ENCODE assay signal across 1 cellular context in the genomic region with DNA sequence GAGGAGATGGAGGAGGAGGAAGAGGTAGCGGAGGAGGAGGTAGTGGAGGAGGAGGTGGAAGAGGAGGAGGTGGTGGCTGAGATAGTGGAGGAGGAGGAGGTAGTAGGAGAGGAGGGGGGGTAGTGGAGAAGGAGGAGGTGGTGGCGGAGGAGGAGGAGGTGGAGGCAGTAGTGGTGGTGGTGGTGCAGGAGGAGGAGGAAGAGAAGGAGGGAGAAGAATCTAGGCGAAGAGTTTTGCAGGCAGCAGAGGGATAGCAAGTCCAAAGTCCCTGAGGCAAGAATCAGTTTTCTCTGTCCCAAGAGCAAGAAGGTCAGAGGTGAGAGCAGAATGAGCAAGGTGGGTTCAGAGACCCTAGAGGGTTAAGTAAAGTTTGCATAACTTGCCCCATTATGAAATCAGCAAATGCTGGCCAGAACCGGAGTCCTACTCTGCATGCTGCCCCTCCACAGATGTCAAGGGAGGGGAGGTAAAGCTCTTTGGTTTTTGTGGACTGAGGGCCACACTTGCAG.
TF ChIP-seq lines count a peak whose summit lies in the region.

No MANE protein-coding gene starts in this region.

TF ChIP-seq in K562, 482 proteins besides CTCF, POLR2A, EP300 and RAD21 (continued from another document):
- TF ChIP-seq, protein P1, sequence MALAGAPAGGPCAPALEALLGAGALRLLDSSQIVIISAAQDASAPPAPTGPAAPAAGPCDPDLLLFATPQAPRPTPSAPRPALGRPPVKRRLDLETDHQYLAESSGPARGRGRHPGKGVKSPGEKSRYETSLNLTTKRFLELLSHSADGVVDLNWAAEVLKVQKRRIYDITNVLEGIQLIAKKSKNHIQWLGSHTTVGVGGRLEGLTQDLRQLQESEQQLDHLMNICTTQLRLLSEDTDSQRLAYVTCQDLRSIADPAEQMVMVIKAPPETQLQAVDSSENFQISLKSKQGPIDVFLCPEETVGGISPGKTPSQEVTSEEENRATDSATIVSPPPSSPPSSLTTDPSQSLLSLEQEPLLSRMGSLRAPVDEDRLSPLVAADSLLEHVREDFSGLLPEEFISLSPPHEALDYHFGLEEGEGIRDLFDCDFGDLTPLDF (CRISPR knock-in tag; IDR thresholded peaks at IDR 0.05): no peak
- TF ChIP-seq ZNF217 (CRISPR knock-in tag; IDR thresholded peaks at IDR 0.05) (no peak), NR2C2 (CRISPR knock-in tag; IDR thresholded peaks at IDR 0.05) (no peak), NR2C2 (tag; IDR thresholded peaks at IDR 0.05) (peak; percentile 31; the same call in 1 of the 2 replicates), DMBX1 (CRISPR knock-in tag; IDR thresholded peaks at IDR 0.05; ENCODE audit: borderline replicate concordance) (no peak), NCOA4 (IDR thresholded peaks at IDR 0.05; ENCODE audit: partially characterized antibody) (peak; percentile 37), BRD9 (IDR thresholded peaks at IDR 0.05; ENCODE audit: low read depth, partially characterized antibody) (no peak), ZNF830 (CRISPR knock-in tag; IDR thresholded peaks at IDR 0.05) (no peak), KDM1A (IDR thresholded peaks at IDR 0.05) (peak in 1 of 2 experiments; percentile 63; a peak in 2 of 4 replicates), RBM17 (IDR thresholded peaks at IDR 0.05; ENCODE audit: borderline replicate concordance, low read depth, low read length) (no peak), ZEB2 (IDR thresholded peaks at IDR 0.05) (0 out of 2 replicates have a peak, but pooled peaks have one; percentile 10), RAD51 (IDR thresholded peaks at IDR 0.05; ENCODE audit: borderline replicate concordance, low read depth) (no peak), SNIP1 (IDR thresholded peaks at IDR 0.05; ENCODE audit: low read depth) (no peak), SRSF9 (IDR thresholded peaks at IDR 0.05; ENCODE audit: borderline replicate concordance, low read depth, low read length) (no peak), ELF1 (tag; IDR thresholded peaks at IDR 0.05) (peak; percentile 54), ZKSCAN3 (CRISPR knock-in tag; IDR thresholded peaks at IDR 0.05) (no peak), NFIC (IDR thresholded peaks at IDR 0.05) (0 out of 2 replicates have a peak, but pooled peaks have one; percentile 10), TBL1XR1 (IDR thresholded peaks at IDR 0.05; ENCODE audit: low read length in 2 of 2) (peak; percentile 52 to 67; a peak in 3 of 4 replicates), MYC (IDR thresholded peaks at IDR 0.05; ENCODE audit: low read depth, low read length) (0 out of 2 replicates have a peak, but pooled peaks have one; percentile 46), MYC (CRISPR knock-in tag; IDR thresholded peaks at IDR 0.05; ENCODE audit: borderline replicate concordance, low read depth) (no peak), SIN3A (IDR thresholded peaks at IDR 0.05; ENCODE audit: borderline replicate concordance in 2 of 2, control insufficient read depth in 1 of 2, low read depth in 2 of 2, low read length in 2 of 2) (no peak), ZFP30 (CRISPR knock-in tag; IDR thresholded peaks at IDR 0.05; ENCODE audit: borderline replicate concordance) (no peak), SREBF2 (CRISPR knock-in tag; IDR thresholded peaks at IDR 0.05) (no peak), FOXM1 (IDR thresholded peaks at IDR 0.05; ENCODE audit: low read depth) (no peak), FOXM1 (CRISPR knock-in tag; IDR thresholded peaks at IDR 0.05; ENCODE audit: low read depth) (no peak), GTF2E2 (tag; IDR thresholded peaks at IDR 0.05) (no peak), ZSCAN32 (CRISPR knock-in tag; IDR thresholded peaks at IDR 0.05) (no peak), NR2C1 (IDR thresholded peaks at IDR 0.05) (no peak), NR2C1 (tag; IDR thresholded peaks at IDR 0.05) (0 out of 2 replicates have a peak, but pooled peaks have one; percentile 29), MCM2 (IDR thresholded peaks at IDR 0.05; ENCODE audit: low read depth) (peak; percentile 82; the same call in 1 of the 2 replicates), NR3C1 (CRISPR knock-in tag; IDR thresholded peaks at IDR 0.05) (no peak), ZNF347 (CRISPR knock-in tag; IDR thresholded peaks at IDR 0.05; ENCODE audit: low read depth) (no peak), ZNF589 (CRISPR knock-in tag; IDR thresholded peaks at IDR 0.05; ENCODE audit: low read depth) (no peak), CBFA2T3 (IDR thresholded peaks at IDR 0.05) (peak; percentile 76), SMC3 (conservative IDR thresholded peaks at IDR 0.05; ENCODE audit: insufficient read depth, low read depth, low read length) (no peak), IRF2 (CRISPR knock-in tag; IDR thresholded peaks at IDR 0.05) (no peak), ETV5 (CRISPR knock-in tag; IDR thresholded peaks at IDR 0.05; ENCODE audit: low read depth) (peak; percentile 50)
- TF ChIP-seq, protein P2, sequence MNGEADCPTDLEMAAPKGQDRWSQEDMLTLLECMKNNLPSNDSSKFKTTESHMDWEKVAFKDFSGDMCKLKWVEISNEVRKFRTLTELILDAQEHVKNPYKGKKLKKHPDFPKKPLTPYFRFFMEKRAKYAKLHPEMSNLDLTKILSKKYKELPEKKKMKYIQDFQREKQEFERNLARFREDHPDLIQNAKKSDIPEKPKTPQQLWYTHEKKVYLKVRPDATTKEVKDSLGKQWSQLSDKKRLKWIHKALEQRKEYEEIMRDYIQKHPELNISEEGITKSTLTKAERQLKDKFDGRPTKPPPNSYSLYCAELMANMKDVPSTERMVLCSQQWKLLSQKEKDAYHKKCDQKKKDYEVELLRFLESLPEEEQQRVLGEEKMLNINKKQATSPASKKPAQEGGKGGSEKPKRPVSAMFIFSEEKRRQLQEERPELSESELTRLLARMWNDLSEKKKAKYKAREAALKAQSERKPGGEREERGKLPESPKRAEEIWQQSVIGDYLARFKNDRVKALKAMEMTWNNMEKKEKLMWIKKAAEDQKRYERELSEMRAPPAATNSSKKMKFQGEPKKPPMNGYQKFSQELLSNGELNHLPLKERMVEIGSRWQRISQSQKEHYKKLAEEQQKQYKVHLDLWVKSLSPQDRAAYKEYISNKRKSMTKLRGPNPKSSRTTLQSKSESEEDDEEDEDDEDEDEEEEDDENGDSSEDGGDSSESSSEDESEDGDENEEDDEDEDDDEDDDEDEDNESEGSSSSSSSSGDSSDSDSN (IDR thresholded peaks at IDR 0.05; ENCODE audit: borderline replicate concordance in 1 of 2, low read depth in 2 of 2, low read length in 2 of 2): peak in 1 of 2 experiments; percentile 63; a peak in 1 of 4 replicates
- TF ChIP-seq, protein P3, sequence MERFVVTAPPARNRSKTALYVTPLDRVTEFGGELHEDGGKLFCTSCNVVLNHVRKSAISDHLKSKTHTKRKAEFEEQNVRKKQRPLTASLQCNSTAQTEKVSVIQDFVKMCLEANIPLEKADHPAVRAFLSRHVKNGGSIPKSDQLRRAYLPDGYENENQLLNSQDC (CRISPR knock-in tag; IDR thresholded peaks at IDR 0.05): no peak
- TF ChIP-seq, protein P4, sequence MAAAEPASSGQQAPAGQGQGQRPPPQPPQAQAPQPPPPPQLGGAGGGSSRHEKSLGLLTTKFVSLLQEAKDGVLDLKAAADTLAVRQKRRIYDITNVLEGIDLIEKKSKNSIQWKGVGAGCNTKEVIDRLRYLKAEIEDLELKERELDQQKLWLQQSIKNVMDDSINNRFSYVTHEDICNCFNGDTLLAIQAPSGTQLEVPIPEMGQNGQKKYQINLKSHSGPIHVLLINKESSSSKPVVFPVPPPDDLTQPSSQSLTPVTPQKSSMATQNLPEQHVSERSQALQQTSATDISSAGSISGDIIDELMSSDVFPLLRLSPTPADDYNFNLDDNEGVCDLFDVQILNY (CRISPR knock-in tag; IDR thresholded peaks at IDR 0.05): no peak
- TF ChIP-seq, protein P5, sequence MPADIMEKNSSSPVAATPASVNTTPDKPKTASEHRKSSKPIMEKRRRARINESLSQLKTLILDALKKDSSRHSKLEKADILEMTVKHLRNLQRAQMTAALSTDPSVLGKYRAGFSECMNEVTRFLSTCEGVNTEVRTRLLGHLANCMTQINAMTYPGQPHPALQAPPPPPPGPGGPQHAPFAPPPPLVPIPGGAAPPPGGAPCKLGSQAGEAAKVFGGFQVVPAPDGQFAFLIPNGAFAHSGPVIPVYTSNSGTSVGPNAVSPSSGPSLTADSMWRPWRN (IDR thresholded peaks at IDR 0.05; ENCODE audit: low read depth): no peak
- TF ChIP-seq, protein P6, sequence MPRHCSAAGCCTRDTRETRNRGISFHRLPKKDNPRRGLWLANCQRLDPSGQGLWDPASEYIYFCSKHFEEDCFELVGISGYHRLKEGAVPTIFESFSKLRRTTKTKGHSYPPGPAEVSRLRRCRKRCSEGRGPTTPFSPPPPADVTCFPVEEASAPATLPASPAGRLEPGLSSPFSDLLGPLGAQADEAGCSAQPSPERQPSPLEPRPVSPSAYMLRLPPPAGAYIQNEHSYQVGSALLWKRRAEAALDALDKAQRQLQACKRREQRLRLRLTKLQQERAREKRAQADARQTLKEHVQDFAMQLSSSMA (CRISPR knock-in tag; IDR thresholded peaks at IDR 0.05): no peak
